14 cellular contexts compared by ENCODE assay signal in the genomic region with DNA sequence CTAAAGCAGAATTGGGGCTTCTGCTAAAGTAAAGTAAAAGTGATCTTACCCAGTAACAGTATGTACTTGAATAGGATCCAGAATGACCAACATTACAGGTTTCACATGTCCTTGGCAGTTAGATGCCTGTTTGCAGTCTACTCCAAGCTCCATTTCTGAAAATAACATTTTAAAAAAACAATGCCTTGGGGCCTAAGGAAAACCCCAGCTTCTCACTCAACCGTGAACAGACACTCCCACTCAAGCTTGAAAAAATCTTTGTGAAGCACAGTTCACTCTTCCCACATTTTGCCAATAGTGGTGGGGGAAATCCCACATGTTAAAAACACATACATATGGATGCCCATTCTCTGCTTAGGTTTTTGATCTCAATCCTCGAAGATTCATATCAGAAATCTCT.
A peak's percentile ranks its signal among the peaks of the same experiment; 100 is the strongest.
DNase-seq lines count a peak whose midpoint lies in the region; ATAC-seq, FAIRE-seq and TF ChIP-seq lines count a peak whose summit lies in the region.
"Had no signal": no experiment of that assay in that cellular context is flagged by ENCODE, and none has a peak within 500 bp of the region (broad histone marks: within the 10 kb centered on the region; RNA-seq: fewer than 3 reads in every experiment).

No MANE protein-coding gene starts in this region.

- no peaks in the 10 kb centered on the region for H3K9me3 ChIP-seq in HEK293 (ENCODE audit: control insufficient read depth, insufficient read depth, low read depth, low read length)

- peaks cover 3% of the 10 kb centered on the region for H3K27me3 Mint-ChIP-seq in brain

- H3K27ac ChIP-seq in HEK293 (ENCODE audit: extremely low read depth, low read depth, low read length) = no peak overlapping the region

- no peaks in the 10 kb centered on the region for H3K4me1 ChIP-seq in HEK293 (ENCODE audit: control insufficient read depth, insufficient read depth, low read length)

- H3K4me3 Mint-ChIP-seq in brain = no peak overlapping the region

- H3K4me3 ChIP-seq in HEK293 (ENCODE audit: low read depth, low read length) = no peak overlapping the region
- H3K4me3 ChIP-seq: lung had no signal

- H3K36me3 Mint-ChIP-seq in brain = peaks cover 13% of the 10 kb centered on the region

- H3K36me3 ChIP-seq in HEK293 (ENCODE audit: control insufficient read depth in 2 of 2, insufficient read depth in 1 of 2, low read length in 2 of 2) = peaks cover 0 to 5% of the 10 kb centered on the region in 2 experiments; a peak in 1 of 3 replicates

- CTCF ChIA-PET in HEK293 (lab: Yijun Ruan, JAX) = interaction anchor here (0.7 kb wide), 1 partner anchor 340 kb away, joined by 3 read pairs; no protein-coding TSS in a partner anchor

- POLR2A ChIA-PET in HEK293 (lab: Yijun Ruan, JAX) = no interaction called here

- H3K27ac Mint-ChIP-seq in brain = peak overlapping the region in 4 of 5 experiments; percentile 5 to 39 (median 16)

- ATAC-seq in left lobe of liver = peak; percentile 60
- ATAC-seq: esophagus mucosa had no signal

- TF ChIP-seq CTCF in HEK293 (tag by site-specific recombination; IDR thresholded peaks at IDR 0.05) (no peak), brain (conservative IDR thresholded peaks at IDR 0.05) (no peak)

- DNase-seq in ACHN = peak; percentile 11
- no peak for DNase-seq in left lobe of liver (ENCODE audit: low spot score)
- DNase-seq in H54 (ENCODE audit: insufficient read length, low spot score) = no peak
- no peak for DNase-seq in stimulated activated naive CD4-positive, alpha-beta T cell (lab: John Stamatoyannopoulos, UW)
- no peak for DNase-seq in hippocampal formation (lab: John Stamatoyannopoulos, UW)
- DNase-seq in NCI-H1105 (lab: John Stamatoyannopoulos, UW) = no peak
- DNase-seq: activated CD8-positive, alpha-beta memory T cell treated with anti-CD3 and anti-CD28 coated beads, Interleukin-2, amount 50 U/mL, for 4 hours; caudate nucleus; IMR-90; NCI-H1694 treated with DMSO at 0.1 percent for 48 hours had no signal

- no peak for FAIRE-seq in H54 (lab: Jason Lieb, UNC)

- in situ Hi-C loops in ACHN (cut with HindIII; ENCODE audit: low pct_ligation_motif_present, low pct_unique_long_range_greater_than_20kb, low sequenced_read_pairs) = no loop called here

- peaks cover 23% of the 10 kb centered on the region for H3K4me1 Mint-ChIP-seq in brain

- H3K9me3 Mint-ChIP-seq in brain = peaks cover 2 to 7% (median 3%) of the 10 kb centered on the region in 5 experiments

- TF ChIP-seq POLR2A in H54 (IDR thresholded peaks at IDR 0.05; ENCODE audit: low read depth, low read length) = no peak

TF ChIP-seq in HEK293, 187 proteins besides CTCF, POLR2A, EP300 and RAD21:
- TF ChIP-seq ZNF544 (tag by site-specific recombination; IDR thresholded peaks at IDR 0.05) = no peak
- no peak for TF ChIP-seq ZNF366 (tag by site-specific recombination; conservative IDR thresholded peaks at IDR 0.05)
- no peak for TF ChIP-seq ZNF10 (tag by site-specific recombination; IDR thresholded peaks at IDR 0.05)
- TF ChIP-seq ZNF660 (tag by site-specific recombination; IDR thresholded peaks at IDR 0.05) = no peak
- TF ChIP-seq ZFP69B (tag by site-specific recombination; IDR thresholded peaks at IDR 0.05) = no peak
- no peak for TF ChIP-seq ZNF146 (tag by site-specific recombination; IDR thresholded peaks at IDR 0.05)
- no peak for TF ChIP-seq KLF10 (tag by site-specific recombination; IDR thresholded peaks at IDR 0.05)
- peak; percentile 62 for TF ChIP-seq ZFHX2 (tag by site-specific recombination; conservative IDR thresholded peaks at IDR 0.05)
- TF ChIP-seq ZNF785 (tag by site-specific recombination; IDR thresholded peaks at IDR 0.05) = no peak
- TF ChIP-seq EGR2 (tag by site-specific recombination; IDR thresholded peaks at IDR 0.05; ENCODE audit: low read depth) = peak; percentile 55; the same call in 1 of the 2 replicates
- no peak for TF ChIP-seq ZNF132 (tag by site-specific recombination; IDR thresholded peaks at IDR 0.05; ENCODE audit: borderline replicate concordance)
- TF ChIP-seq, protein P1, sequence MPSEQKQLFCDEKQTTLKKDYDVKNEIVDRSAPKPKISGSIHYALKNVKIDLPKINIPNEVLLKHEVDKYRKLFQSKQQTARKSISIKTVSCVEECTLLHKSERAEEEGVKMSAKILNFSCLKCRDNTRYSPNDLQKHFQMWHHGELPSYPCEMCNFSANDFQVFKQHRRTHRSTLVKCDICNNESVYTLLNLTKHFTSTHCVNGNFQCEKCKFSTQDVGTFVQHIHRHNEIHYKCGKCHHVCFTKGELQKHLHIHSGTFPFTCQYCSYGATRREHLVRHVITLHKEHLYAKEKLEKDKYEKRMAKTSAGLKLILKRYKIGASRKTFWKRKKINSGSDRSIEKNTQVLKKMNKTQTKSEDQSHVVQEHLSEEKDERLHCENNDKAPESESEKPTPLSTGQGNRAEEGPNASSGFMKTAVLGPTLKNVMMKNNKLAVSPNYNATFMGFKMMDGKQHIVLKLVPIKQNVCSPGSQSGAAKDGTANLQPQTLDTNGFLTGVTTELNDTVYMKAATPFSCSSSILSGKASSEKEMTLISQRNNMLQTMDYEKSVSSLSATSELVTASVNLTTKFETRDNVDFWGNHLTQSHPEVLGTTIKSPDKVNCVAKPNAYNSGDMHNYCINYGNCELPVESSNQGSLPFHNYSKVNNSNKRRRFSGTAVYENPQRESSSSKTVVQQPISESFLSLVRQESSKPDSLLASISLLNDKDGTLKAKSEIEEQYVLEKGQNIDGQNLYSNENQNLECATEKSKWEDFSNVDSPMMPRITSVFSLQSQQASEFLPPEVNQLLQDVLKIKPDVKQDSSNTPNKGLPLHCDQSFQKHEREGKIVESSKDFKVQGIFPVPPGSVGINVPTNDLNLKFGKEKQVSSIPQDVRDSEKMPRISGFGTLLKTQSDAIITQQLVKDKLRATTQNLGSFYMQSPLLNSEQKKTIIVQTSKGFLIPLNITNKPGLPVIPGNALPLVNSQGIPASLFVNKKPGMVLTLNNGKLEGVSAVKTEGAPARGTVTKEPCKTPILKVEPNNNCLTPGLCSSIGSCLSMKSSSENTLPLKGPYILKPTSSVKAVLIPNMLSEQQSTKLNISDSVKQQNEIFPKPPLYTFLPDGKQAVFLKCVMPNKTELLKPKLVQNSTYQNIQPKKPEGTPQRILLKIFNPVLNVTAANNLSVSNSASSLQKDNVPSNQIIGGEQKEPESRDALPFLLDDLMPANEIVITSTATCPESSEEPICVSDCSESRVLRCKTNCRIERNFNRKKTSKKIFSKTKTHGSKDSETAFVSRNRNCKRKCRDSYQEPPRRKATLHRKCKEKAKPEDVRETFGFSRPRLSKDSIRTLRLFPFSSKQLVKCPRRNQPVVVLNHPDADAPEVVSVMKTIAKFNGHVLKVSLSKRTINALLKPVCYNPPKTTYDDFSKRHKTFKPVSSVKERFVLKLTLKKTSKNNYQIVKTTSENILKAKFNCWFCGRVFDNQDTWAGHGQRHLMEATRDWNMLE (tag by site-specific recombination; conservative IDR thresholded peaks at IDR 0.05; ENCODE audit: low read depth) = no peak
- no peak for TF ChIP-seq ZNF239 (tag by site-specific recombination; IDR thresholded peaks at IDR 0.05)
- TF ChIP-seq ZNF623 (tag by site-specific recombination; IDR thresholded peaks at IDR 0.05) = no peak
- no peak for TF ChIP-seq ZNF140 (tag by site-specific recombination; IDR thresholded peaks at IDR 0.05)
- TF ChIP-seq, protein P2, sequence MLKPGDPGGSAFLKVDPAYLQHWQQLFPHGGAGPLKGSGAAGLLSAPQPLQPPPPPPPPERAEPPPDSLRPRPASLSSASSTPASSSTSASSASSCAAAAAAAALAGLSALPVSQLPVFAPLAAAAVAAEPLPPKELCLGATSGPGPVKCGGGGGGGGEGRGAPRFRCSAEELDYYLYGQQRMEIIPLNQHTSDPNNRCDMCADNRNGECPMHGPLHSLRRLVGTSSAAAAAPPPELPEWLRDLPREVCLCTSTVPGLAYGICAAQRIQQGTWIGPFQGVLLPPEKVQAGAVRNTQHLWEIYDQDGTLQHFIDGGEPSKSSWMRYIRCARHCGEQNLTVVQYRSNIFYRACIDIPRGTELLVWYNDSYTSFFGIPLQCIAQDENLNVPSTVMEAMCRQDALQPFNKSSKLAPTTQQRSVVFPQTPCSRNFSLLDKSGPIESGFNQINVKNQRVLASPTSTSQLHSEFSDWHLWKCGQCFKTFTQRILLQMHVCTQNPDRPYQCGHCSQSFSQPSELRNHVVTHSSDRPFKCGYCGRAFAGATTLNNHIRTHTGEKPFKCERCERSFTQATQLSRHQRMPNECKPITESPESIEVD (tag by site-specific recombination; IDR thresholded peaks at IDR 0.05) = 0 out of 2 replicates have a peak, but pooled peaks have one; percentile 7
- TF ChIP-seq ZNF2 (tag by site-specific recombination; IDR thresholded peaks at IDR 0.05) = no peak
- no peak for TF ChIP-seq ZNF114 (tag by site-specific recombination; IDR thresholded peaks at IDR 0.05)
- TF ChIP-seq ZNF223 (tag by site-specific recombination; IDR thresholded peaks at IDR 0.05) = no peak
- TF ChIP-seq, protein P3, sequence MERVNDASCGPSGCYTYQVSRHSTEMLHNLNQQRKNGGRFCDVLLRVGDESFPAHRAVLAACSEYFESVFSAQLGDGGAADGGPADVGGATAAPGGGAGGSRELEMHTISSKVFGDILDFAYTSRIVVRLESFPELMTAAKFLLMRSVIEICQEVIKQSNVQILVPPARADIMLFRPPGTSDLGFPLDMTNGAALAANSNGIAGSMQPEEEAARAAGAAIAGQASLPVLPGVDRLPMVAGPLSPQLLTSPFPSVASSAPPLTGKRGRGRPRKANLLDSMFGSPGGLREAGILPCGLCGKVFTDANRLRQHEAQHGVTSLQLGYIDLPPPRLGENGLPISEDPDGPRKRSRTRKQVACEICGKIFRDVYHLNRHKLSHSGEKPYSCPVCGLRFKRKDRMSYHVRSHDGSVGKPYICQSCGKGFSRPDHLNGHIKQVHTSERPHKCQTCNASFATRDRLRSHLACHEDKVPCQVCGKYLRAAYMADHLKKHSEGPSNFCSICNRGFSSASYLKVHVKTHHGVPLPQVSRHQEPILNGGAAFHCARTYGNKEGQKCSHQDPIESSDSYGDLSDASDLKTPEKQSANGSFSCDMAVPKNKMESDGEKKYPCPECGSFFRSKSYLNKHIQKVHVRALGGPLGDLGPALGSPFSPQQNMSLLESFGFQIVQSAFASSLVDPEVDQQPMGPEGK (tag by site-specific recombination; IDR thresholded peaks at IDR 0.05) = no peak
- TF ChIP-seq ZNF248 (tag by site-specific recombination; IDR thresholded peaks at IDR 0.05) = no peak
